In the genomic region with DNA sequence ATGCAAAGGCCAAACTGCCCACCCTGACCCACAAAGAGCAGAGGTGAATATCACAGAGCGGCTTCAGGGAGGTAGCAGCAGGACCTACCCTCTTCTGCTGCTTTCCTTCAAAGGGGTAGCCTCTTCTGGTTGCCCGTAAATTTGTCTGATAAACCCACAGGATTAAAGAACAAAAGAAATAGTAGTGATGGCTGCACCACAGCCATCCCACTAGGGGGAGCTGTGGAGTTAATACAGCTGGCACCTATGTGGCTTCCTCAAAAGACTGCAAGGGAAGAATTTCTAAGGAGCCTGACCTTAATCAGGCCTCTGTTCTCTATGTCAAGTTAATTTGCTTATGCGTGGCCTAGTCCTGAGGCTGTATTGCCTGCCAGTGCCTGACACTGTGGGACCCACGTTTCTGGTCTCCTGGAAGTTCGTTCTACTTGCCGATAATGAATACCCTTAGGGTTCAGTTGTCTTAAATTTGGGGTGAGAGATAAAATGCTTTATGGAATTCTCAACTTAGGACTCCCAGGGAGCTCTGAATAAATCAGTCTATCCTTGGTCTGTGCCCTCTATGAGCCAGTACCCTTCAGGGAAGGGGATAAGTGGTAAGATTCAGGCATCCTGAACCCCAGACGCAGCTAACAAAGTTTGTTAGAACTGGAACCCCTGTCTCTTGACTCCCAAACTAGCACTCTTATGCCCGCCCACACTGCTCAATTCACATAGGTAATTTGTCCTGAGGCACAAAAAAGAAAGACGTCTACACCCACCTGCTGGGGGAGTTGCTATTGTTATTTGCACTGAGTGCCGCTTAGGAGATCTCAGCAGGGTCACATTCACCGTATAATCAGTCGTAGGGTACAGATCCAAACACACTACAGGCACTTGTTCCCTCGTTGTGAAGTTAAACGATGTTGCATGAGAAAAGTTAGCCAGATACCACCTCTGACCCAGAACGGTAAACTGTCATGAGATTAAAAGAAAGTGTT, we compare ENCODE assay signal across 8 cellular contexts.
A peak's percentile ranks its signal among the peaks of the same experiment; 100 is the strongest.
DNase-seq lines count a peak whose midpoint lies in the region; ATAC-seq and TF ChIP-seq lines count a peak whose summit lies in the region.

No MANE protein-coding gene starts in this region.

- H3K36me3 Mint-ChIP-seq in activated CD4-positive, alpha-beta T cell treated with anti-CD3 and anti-CD28 coated beads for 36 hours (ENCODE audit: low read depth), result peaks cover 2% of the 10 kb centered on the region

- peaks cover 13% of the 10 kb centered on the region for H3K4me1 Mint-ChIP-seq in activated CD4-positive, alpha-beta T cell treated with anti-CD3 and anti-CD28 coated beads for 36 hours

- H3K36me3 ChIP-seq in left lung, result peaks cover 0 to 26% of the 10 kb centered on the region in 2 donors

- CTCF ChIA-PET in activated CD4-positive, alpha-beta T cell treated with anti-CD3 and anti-CD28 coated beads for 36 hours (lab: Charles Lee), result interaction anchor here (0.6 to 5.9 kb wide), 42 partner anchors 10 to 893 kb away, joined by 3 to 61 read pairs (median 4); a partner anchor contains a TSS

- no peak overlapping the region for H3K27ac ChIP-seq in left lung

- peak; percentile 22 for DNase-seq in DMS114 treated with DMSO at 0.1 percent for 48 hours (lab: John Stamatoyannopoulos, UW; ENCODE audit: unreplicated experiment)
- DNase-seq in NCI-H446 (lab: John Stamatoyannopoulos, UW), result peak; percentile 29 to 69
- DNase-seq in activated CD4-positive, alpha-beta T cell treated with anti-CD3 and anti-CD28 coated beads for 36 hours, result peak; percentile 82
- peak; percentile 88 for DNase-seq in choroid plexus epithelial cell (ENCODE audit: low read depth)
- peak in 1 of 2 donors; percentile 56 for DNase-seq in left lung
- peak; percentile 37 to 76 (median 41) for DNase-seq in stimulated activated CD4-positive, alpha-beta T cell treated with anti-CD3 and anti-CD28 coated beads, TNF-alpha, amount 100 ng/mL, for 48 hours (ENCODE audit: low read depth in 3 of 3)

- no peaks in the 10 kb centered on the region for H3K27me3 Mint-ChIP-seq in activated CD4-positive, alpha-beta T cell treated with anti-CD3 and anti-CD28 coated beads for 36 hours

- POLR2A ChIA-PET in activated CD4-positive, alpha-beta T cell treated with anti-CD3 and anti-CD28 coated beads for 36 hours (lab: Charles Lee), result no interaction called here

- no peaks in the 10 kb centered on the region for H3K27me3 ChIP-seq in left lung

- peaks cover 0 to 16% of the 10 kb centered on the region in 2 donors for H3K4me1 ChIP-seq in left lung

- no peaks in the 10 kb centered on the region for H3K9me3 Mint-ChIP-seq in activated CD4-positive, alpha-beta T cell treated with anti-CD3 and anti-CD28 coated beads for 36 hours (ENCODE audit: low read depth)

- no peak overlapping the region for H3K27ac Mint-ChIP-seq in activated CD4-positive, alpha-beta T cell treated with anti-CD3 and anti-CD28 coated beads for 36 hours

- no peak overlapping the region for H3K4me3 Mint-ChIP-seq in activated CD4-positive, alpha-beta T cell treated with anti-CD3 and anti-CD28 coated beads for 36 hours

- H3K4me3 ChIP-seq in choroid plexus epithelial cell (ENCODE audit: low read depth, low read length) (no peak overlapping the region), left lung (no peak overlapping the region)

- TF ChIP-seq CTCF in choroid plexus epithelial cell (conservative IDR thresholded peaks at IDR 0.05; ENCODE audit: low read depth, low read length) (peak; percentile 96), left lung (IDR thresholded peaks at IDR 0.05) (peak; percentile 80 to 95)

- intact Hi-C loops in activated CD4-positive, alpha-beta T cell treated with anti-CD3 and anti-CD28 coated beads for 36 hours (cut with DNase I, micrococcal nuclease), result loop anchor here (1.0 to 10.0 kb wide), 5 partner anchors 235 to 697 kb away; a partner anchor contains a TSS
- intact Hi-C loops in left lung (cut with DNase I), result loop anchor here in 1 of 2 donors (10.0 kb wide), 1 partner anchor 257 kb away; no protein-coding TSS in a partner anchor

- no peaks in the 10 kb centered on the region for H3K9me3 ChIP-seq in left lung

- ATAC-seq in HG03097 (IDR thresholded peaks at IDR 0.05; ENCODE audit: low FRiP score, unreplicated experiment), result peak; percentile 50
- ATAC-seq in activated CD4-positive, alpha-beta T cell treated with anti-CD3 and anti-CD28 coated beads for 36 hours, result peak; percentile 90
- peak; percentile 97 for ATAC-seq in left lung
- ATAC-seq in GM21619 (IDR thresholded peaks at IDR 0.05; ENCODE audit: unreplicated experiment), result no peak
